Comparison of ENCODE assay signal across 7 cellular contexts in the genomic region with DNA sequence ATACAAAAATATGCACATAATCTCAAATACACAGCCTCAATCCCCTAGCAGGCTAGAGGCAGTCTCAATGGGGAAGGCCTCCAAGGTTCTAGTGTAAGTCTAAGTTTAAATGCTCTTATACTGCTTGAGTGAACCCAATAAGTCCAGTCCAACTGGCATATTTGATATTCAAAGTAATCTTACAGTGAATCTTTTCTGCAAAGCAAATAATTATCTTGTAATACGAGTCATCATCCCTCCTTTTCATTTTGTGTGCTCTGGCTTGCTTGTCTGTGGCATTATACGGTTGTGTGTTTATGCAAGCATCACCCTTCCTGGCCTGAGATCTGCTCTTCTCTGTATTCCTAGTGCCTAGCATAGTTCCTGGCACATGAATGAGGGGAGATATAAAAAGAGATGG.
"Had no signal": no experiment of that assay in that cellular context is flagged by ENCODE, and none has a peak within 500 bp of the region (broad histone marks: within the 10 kb centered on the region; RNA-seq: fewer than 3 reads in every experiment).

No MANE protein-coding gene starts in this region.

- H3K4me3 ChIP-seq: HAP-1, K562 had no signal

- H3K4me1 ChIP-seq: HAP-1 had no signal

- ATAC-seq: HCT116, K562 had no signal

- H3K36me3 ChIP-seq: HAP-1 had no signal

- H3K9me3 ChIP-seq: HAP-1 had no signal

- DNase-seq: GOT3, H7, HFFc6, IMR-90 had no signal
